ENCODE assay signal across 1 cellular context in the genomic region with DNA sequence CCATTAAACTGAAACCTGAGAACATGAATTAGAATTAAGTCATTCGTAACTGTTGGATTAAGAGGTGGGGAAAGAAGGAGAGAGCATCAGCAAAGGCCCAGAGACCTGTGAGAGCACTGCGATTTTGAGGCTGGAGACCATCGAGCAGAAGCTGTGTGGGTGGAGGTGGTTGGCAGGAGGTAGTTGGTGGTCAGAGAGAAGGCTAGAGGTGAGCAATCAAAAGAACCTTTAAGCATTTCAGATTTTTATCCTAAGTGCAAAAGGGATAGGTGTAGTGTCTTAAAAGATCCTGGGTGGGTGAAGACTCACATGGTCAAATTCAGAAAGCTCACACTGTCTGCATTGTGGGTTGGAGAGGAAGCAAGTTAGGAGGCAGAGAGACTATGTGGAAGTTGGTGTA.
TF ChIP-seq lines count a peak whose summit lies in the region.

No MANE protein-coding gene starts in this region.

TF ChIP-seq in SK-N-SH treated with all-trans-retinoic acid at 6 μM for 48 hours, 23 proteins besides CTCF, POLR2A, EP300 and RAD21 (continued from another document):
- TF ChIP-seq, protein P1, sequence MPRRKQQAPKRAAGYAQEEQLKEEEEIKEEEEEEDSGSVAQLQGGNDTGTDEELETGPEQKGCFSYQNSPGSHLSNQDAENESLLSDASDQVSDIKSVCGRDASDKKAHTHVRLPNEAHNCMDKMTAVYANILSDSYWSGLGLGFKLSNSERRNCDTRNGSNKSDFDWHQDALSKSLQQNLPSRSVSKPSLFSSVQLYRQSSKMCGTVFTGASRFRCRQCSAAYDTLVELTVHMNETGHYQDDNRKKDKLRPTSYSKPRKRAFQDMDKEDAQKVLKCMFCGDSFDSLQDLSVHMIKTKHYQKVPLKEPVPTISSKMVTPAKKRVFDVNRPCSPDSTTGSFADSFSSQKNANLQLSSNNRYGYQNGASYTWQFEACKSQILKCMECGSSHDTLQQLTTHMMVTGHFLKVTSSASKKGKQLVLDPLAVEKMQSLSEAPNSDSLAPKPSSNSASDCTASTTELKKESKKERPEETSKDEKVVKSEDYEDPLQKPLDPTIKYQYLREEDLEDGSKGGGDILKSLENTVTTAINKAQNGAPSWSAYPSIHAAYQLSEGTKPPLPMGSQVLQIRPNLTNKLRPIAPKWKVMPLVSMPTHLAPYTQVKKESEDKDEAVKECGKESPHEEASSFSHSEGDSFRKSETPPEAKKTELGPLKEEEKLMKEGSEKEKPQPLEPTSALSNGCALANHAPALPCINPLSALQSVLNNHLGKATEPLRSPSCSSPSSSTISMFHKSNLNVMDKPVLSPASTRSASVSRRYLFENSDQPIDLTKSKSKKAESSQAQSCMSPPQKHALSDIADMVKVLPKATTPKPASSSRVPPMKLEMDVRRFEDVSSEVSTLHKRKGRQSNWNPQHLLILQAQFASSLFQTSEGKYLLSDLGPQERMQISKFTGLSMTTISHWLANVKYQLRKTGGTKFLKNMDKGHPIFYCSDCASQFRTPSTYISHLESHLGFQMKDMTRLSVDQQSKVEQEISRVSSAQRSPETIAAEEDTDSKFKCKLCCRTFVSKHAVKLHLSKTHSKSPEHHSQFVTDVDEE (CRISPR knock-in tag; IDR thresholded peaks at IDR 0.05) = no peak
- TF ChIP-seq ZFP30 (CRISPR knock-in tag; IDR thresholded peaks at IDR 0.05) (no peak), OSR1 (CRISPR knock-in tag; IDR thresholded peaks at IDR 0.05) (no peak), CSDC2 (CRISPR knock-in tag; IDR thresholded peaks at IDR 0.05) (no peak), BACH2 (CRISPR knock-in tag; IDR thresholded peaks at IDR 0.05; ENCODE audit: borderline replicate concordance) (no peak), TCF4 (CRISPR knock-in tag; IDR thresholded peaks at IDR 0.05; ENCODE audit: borderline replicate concordance) (no peak), ZC3H10 (CRISPR knock-in tag; IDR thresholded peaks at IDR 0.05) (no peak), ZFP3 (CRISPR knock-in tag; IDR thresholded peaks at IDR 0.05) (no peak), ZNF565 (CRISPR knock-in tag; conservative IDR thresholded peaks at IDR 0.05; ENCODE audit: low read depth) (no peak)
TF ChIP-seq in SK-N-SH treated with all-trans-retinoic acid at 6 μM for 48 hours: peak in this region for 0.
